ENCODE assay signal across 8 cellular contexts in genomic region chrX:49309401-49309981, GRCh38. TPM values are rescaled to one million over a fixed set of nuclear protein-coding genes. Genes with fewer than 3 reads are reported as not detected.
DNase-seq lines count a peak whose midpoint lies in the region; ATAC-seq and TF ChIP-seq lines count a peak whose summit lies in the region.

No MANE protein-coding gene starts in this region.

- DNase-seq in GM23338 (ENCODE audit: low spot score), result peak; percentile 80
- DNase-seq in activated CD8-positive, alpha-beta T cell treated with anti-CD3 and anti-CD28 coated beads, Interleukin-2, amount 10 ng/mL, durations not matched to agents 7 days and 5 days, result peak; percentile 22
- no peak for DNase-seq in left ventricle myocardium superior
- DNase-seq in retinal pigment epithelial cell (ENCODE audit: low read depth), result no peak
- DNase-seq in COLO668 (lab: John Stamatoyannopoulos, UW; ENCODE audit: unreplicated experiment), result no peak
- DNase-seq in T-helper 9 cell, result no peak
- no peak for DNase-seq in CD1c-positive myeloid dendritic cell (ENCODE audit: extremely low spot score)

- CTCF ChIA-PET in activated CD8-positive, alpha-beta T cell treated with anti-CD3 and anti-CD28 coated beads, Interleukin-2, amount 10 ng/mL, durations not matched to agents 7 days and 5 days (lab: Charles Lee), result interaction anchor here (1.0 to 1.2 kb wide), 2 partner anchors 18 to 40 kb away, joined by 3 to 5 read pairs; no protein-coding TSS in a partner anchor

- H3K27ac Mint-ChIP-seq in GM23338, result peak overlapping the region; percentile 96
- H3K27ac Mint-ChIP-seq in activated CD8-positive, alpha-beta T cell treated with anti-CD3 and anti-CD28 coated beads, Interleukin-2, amount 10 ng/mL, durations not matched to agents 7 days and 5 days, result peak overlapping the region; percentile 90

- H3K4me3 ChIP-seq in GM23338 (peak overlapping the region; percentile 48), retinal pigment epithelial cell (ENCODE audit: low read length) (peak overlapping the region; percentile 19)

- peaks cover 13% of the 10 kb centered on the region; the same call in 1 of the 3 replicates for H3K9me3 Mint-ChIP-seq in GM23338
- H3K9me3 Mint-ChIP-seq in activated CD8-positive, alpha-beta T cell treated with anti-CD3 and anti-CD28 coated beads, Interleukin-2, amount 10 ng/mL, durations not matched to agents 7 days and 5 days (ENCODE audit: insufficient read depth), result no peaks in the 10 kb centered on the region

- H3K36me3 Mint-ChIP-seq in GM23338 (ENCODE audit: low read depth), result 0 out of 3 replicates have a peak, but pooled peaks cover 10% of the 10 kb centered on the region
- no peaks in the 10 kb centered on the region for H3K36me3 Mint-ChIP-seq in activated CD8-positive, alpha-beta T cell treated with anti-CD3 and anti-CD28 coated beads, Interleukin-2, amount 10 ng/mL, durations not matched to agents 7 days and 5 days (ENCODE audit: low read depth)

- peak overlapping the region; percentile 81 for H3K27ac ChIP-seq in GM23338 (ENCODE audit: low read depth)

- no peaks in the 10 kb centered on the region for H3K27me3 ChIP-seq in GM23338 (ENCODE audit: insufficient read depth)

- no peak for TF ChIP-seq CTCF in GM23338 (conservative IDR thresholded peaks at IDR 0.05; ENCODE audit: low read depth in 2 of 2)
- TF ChIP-seq CTCF in retinal pigment epithelial cell (conservative IDR thresholded peaks at IDR 0.05; ENCODE audit: low read depth, low read length), result no peak

- ATAC-seq in GM23338 (peak; percentile 94), left ventricle myocardium superior (peak; percentile 43), GM18498 (IDR thresholded peaks at IDR 0.05; ENCODE audit: unreplicated experiment) (no peak)
- peak; percentile 73 for ATAC-seq in activated CD8-positive, alpha-beta T cell treated with anti-CD3 and anti-CD28 coated beads, Interleukin-2, amount 10 ng/mL, durations not matched to agents 7 days and 5 days

- H3K36me3 ChIP-seq in GM23338 (ENCODE audit: insufficient read depth), result no peaks in the 10 kb centered on the region

- 0 out of 2 replicates have a peak, but pooled peaks cover 3% of the 10 kb centered on the region for H3F3A ChIP-seq in GM23338 (replicated peaks; ENCODE audit: low read depth)

- H3K79me2 ChIP-seq in GM23338 (replicated peaks; ENCODE audit: insufficient read depth), result no peaks in the 10 kb centered on the region

- H3K4me1 ChIP-seq in GM23338 (ENCODE audit: insufficient read depth), result peaks cover 12% of the 10 kb centered on the region

- H3K27me3 Mint-ChIP-seq in GM23338 (ENCODE audit: insufficient read depth, low read depth, poor library complexity), result peaks cover 5% of the 10 kb centered on the region
- no peaks in the 10 kb centered on the region for H3K27me3 Mint-ChIP-seq in activated CD8-positive, alpha-beta T cell treated with anti-CD3 and anti-CD28 coated beads, Interleukin-2, amount 10 ng/mL, durations not matched to agents 7 days and 5 days (ENCODE audit: low read depth)

- peak overlapping the region; percentile 74 for H3K4me2 ChIP-seq in GM23338

- H2AFZ ChIP-seq in GM23338, result no peak overlapping the region

- intact Hi-C loops in left ventricle myocardium superior (cut with micrococcal nuclease), result no loop called here

- H4K20me1 ChIP-seq in GM23338 (replicated peaks; ENCODE audit: insufficient read depth), result no peaks in the 10 kb centered on the region

- no peaks in the 10 kb centered on the region for H3K9me2 ChIP-seq in GM23338 (ENCODE audit: insufficient read depth)

- peaks cover 39% of the 10 kb centered on the region for H3K4me1 Mint-ChIP-seq in GM23338
- peaks cover 22% of the 10 kb centered on the region for H3K4me1 Mint-ChIP-seq in activated CD8-positive, alpha-beta T cell treated with anti-CD3 and anti-CD28 coated beads, Interleukin-2, amount 10 ng/mL, durations not matched to agents 7 days and 5 days (ENCODE audit: low read depth)

- POLR2A ChIA-PET in activated CD8-positive, alpha-beta T cell treated with anti-CD3 and anti-CD28 coated beads, Interleukin-2, amount 10 ng/mL, durations not matched to agents 7 days and 5 days (lab: Charles Lee), result no interaction called here

- H3K4me3 Mint-ChIP-seq in GM23338, result peak overlapping the region; percentile 61
- peak overlapping the region; percentile 69 for H3K4me3 Mint-ChIP-seq in activated CD8-positive, alpha-beta T cell treated with anti-CD3 and anti-CD28 coated beads, Interleukin-2, amount 10 ng/mL, durations not matched to agents 7 days and 5 days

TF ChIP-seq in GM23338, 12 proteins besides CTCF, POLR2A, EP300 and RAD21 (continues in another document):
- TF ChIP-seq STAT1 (IDR thresholded peaks at IDR 0.05; ENCODE audit: unreplicated experiment), result no peak
- no peak for TF ChIP-seq EZH2phosphoT487 (IDR thresholded peaks at IDR 0.05; ENCODE audit: unreplicated experiment)
- TF ChIP-seq, protein P1, sequence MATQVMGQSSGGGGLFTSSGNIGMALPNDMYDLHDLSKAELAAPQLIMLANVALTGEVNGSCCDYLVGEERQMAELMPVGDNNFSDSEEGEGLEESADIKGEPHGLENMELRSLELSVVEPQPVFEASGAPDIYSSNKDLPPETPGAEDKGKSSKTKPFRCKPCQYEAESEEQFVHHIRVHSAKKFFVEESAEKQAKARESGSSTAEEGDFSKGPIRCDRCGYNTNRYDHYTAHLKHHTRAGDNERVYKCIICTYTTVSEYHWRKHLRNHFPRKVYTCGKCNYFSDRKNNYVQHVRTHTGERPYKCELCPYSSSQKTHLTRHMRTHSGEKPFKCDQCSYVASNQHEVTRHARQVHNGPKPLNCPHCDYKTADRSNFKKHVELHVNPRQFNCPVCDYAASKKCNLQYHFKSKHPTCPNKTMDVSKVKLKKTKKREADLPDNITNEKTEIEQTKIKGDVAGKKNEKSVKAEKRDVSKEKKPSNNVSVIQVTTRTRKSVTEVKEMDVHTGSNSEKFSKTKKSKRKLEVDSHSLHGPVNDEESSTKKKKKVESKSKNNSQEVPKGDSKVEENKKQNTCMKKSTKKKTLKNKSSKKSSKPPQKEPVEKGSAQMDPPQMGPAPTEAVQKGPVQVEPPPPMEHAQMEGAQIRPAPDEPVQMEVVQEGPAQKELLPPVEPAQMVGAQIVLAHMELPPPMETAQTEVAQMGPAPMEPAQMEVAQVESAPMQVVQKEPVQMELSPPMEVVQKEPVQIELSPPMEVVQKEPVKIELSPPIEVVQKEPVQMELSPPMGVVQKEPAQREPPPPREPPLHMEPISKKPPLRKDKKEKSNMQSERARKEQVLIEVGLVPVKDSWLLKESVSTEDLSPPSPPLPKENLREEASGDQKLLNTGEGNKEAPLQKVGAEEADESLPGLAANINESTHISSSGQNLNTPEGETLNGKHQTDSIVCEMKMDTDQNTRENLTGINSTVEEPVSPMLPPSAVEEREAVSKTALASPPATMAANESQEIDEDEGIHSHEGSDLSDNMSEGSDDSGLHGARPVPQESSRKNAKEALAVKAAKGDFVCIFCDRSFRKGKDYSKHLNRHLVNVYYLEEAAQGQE (IDR thresholded peaks at IDR 0.05; ENCODE audit: unreplicated experiment), result no peak
- no peak for TF ChIP-seq EZH2 (IDR thresholded peaks at IDR 0.05; ENCODE audit: low read depth, unreplicated experiment)
- no peak for TF ChIP-seq ZNF331 (CRISPR knock-in tag; IDR thresholded peaks at IDR 0.05; ENCODE audit: low read depth)
- TF ChIP-seq, protein P2, sequence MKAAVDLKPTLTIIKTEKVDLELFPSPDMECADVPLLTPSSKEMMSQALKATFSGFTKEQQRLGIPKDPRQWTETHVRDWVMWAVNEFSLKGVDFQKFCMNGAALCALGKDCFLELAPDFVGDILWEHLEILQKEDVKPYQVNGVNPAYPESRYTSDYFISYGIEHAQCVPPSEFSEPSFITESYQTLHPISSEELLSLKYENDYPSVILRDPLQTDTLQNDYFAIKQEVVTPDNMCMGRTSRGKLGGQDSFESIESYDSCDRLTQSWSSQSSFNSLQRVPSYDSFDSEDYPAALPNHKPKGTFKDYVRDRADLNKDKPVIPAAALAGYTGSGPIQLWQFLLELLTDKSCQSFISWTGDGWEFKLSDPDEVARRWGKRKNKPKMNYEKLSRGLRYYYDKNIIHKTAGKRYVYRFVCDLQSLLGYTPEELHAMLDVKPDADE (IDR thresholded peaks at IDR 0.05), result no peak
- TF ChIP-seq ZNF114 (CRISPR knock-in tag; IDR thresholded peaks at IDR 0.05), result no peak
- no peak for TF ChIP-seq CREB1 (CRISPR knock-in tag; IDR thresholded peaks at IDR 0.05; ENCODE audit: low read depth)
- no peak for TF ChIP-seq JUNB (IDR thresholded peaks at IDR 0.05; ENCODE audit: unreplicated experiment)
- TF ChIP-seq NANOG (IDR thresholded peaks at IDR 0.05; ENCODE audit: borderline replicate concordance), result no peak
- TF ChIP-seq POLR2AphosphoS5 (IDR thresholded peaks at IDR 0.05; ENCODE audit: low read depth), result no peak

RNA-seq across cellular contexts. Expression of gene GAGE10, which starts 6.0 kb away (rescaled TPM):
- not detected in 2 replicates for total RNA-seq in GM23338 (2014; rRNA removed; shearing (Covaris generic))
- polyA plus RNA-seq in GM23338 (2016; fragmentation: Nextera tagmentation; extraction: Ambion mirVana), result not detected in 2 replicates
- not detected for total RNA-seq in activated CD8-positive, alpha-beta T cell treated with anti-CD3 and anti-CD28 coated beads, Interleukin-2, amount 10 ng/mL, durations not matched to agents 7 days and 5 days
- not detected for total RNA-seq in left ventricle myocardium superior

RNA-seq across cellular contexts. Expression of gene GAGE12J, which starts 12.3 kb away (rescaled TPM):
- not detected in 2 replicates for total RNA-seq in GM23338 (2014; rRNA removed; shearing (Covaris generic))
- not detected in 2 replicates for polyA plus RNA-seq in GM23338 (2016; fragmentation: Nextera tagmentation; extraction: Ambion mirVana)
- not detected for total RNA-seq in activated CD8-positive, alpha-beta T cell treated with anti-CD3 and anti-CD28 coated beads, Interleukin-2, amount 10 ng/mL, durations not matched to agents 7 days and 5 days
- total RNA-seq in left ventricle myocardium superior, result not detected

RNA-seq across cellular contexts. Expression of gene GAGE13, which starts 21.9 kb away (rescaled TPM):
- not detected in 2 replicates for total RNA-seq in GM23338 (2014; rRNA removed; shearing (Covaris generic))
- not detected in 2 replicates for polyA plus RNA-seq in GM23338 (2016; fragmentation: Nextera tagmentation; extraction: Ambion mirVana)
- total RNA-seq in activated CD8-positive, alpha-beta T cell treated with anti-CD3 and anti-CD28 coated beads, Interleukin-2, amount 10 ng/mL, durations not matched to agents 7 days and 5 days, result not detected
- total RNA-seq in left ventricle myocardium superior, result not detected

RNA-seq across cellular contexts. Expression of gene PPP1R3F, which starts 39.9 kb away (rescaled TPM):
- total RNA-seq in GM23338 (2014; rRNA removed; shearing (Covaris generic)), result 9.4 and 11.3 TPM in 2 replicates
- 2.2 and 3.1 TPM in 2 replicates for polyA plus RNA-seq in GM23338 (2016; fragmentation: Nextera tagmentation; extraction: Ambion mirVana)
- total RNA-seq in activated CD8-positive, alpha-beta T cell treated with anti-CD3 and anti-CD28 coated beads, Interleukin-2, amount 10 ng/mL, durations not matched to agents 7 days and 5 days, result 1 to 10 TPM; 8.0 to 8.5 TPM
- 22.1 TPM for total RNA-seq in left ventricle myocardium superior

RNA-seq across cellular contexts. Expression of gene FOXP3, which starts 45.0 kb away (rescaled TPM):
- total RNA-seq in GM23338 (2014; rRNA removed; shearing (Covaris generic)), result 0.28 TPM in 1 of 2 replicates, not detected in the other
- 0.11 and 0.21 TPM in 2 replicates for polyA plus RNA-seq in GM23338 (2016; fragmentation: Nextera tagmentation; extraction: Ambion mirVana)
- 10 to 100 TPM; 14.6 to 15.4 TPM for total RNA-seq in activated CD8-positive, alpha-beta T cell treated with anti-CD3 and anti-CD28 coated beads, Interleukin-2, amount 10 ng/mL, durations not matched to agents 7 days and 5 days
- total RNA-seq in left ventricle myocardium superior, result not detected

Comparison
In these comparisons a context has a peak if more than half of its experiments do, and no peak if none do; other contexts are left out.
1. DNase-seq: peak in GM23338 (single experiment) and activated CD8-positive, alpha-beta T cell treated with anti-CD3 and anti-CD28 coated beads, Interleukin-2, amount 10 ng/mL, durations not matched to agents 7 days and 5 days (single experiment); none in left ventricle myocardium superior (single experiment), retinal pigment epithelial cell (single experiment), COLO668 (single experiment), T-helper 9 cell (single experiment) and CD1c-positive myeloid dendritic cell (single experiment).